ENCODE assay signal across 12 cellular contexts in the genomic region with DNA sequence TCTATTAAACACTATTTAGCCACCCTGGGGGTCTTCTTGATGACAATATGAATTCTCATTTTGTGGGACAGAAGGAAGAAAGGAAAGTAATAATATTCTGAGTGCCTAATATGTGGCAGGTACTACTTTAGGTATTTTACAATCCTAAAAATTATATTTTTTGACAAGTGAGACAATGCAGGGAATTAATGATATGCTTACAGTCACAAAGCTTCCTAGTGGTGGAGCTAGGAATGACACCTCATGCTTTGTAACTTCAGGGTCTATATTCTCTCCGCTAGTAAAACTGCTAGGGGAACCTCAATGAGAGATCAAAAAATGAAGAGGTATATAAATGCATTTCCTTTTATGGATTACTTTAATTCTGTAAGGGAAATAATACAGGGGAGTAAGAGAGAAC. TPM values are rescaled to one million over a fixed set of nuclear protein-coding genes. Genes with fewer than 3 reads are reported as not detected.
A peak's percentile ranks its signal among the peaks of the same experiment; 100 is the strongest.
DNase-seq lines count a peak whose midpoint lies in the region; ATAC-seq and TF ChIP-seq lines count a peak whose summit lies in the region.
"Had no signal": no experiment of that assay in that cellular context is flagged by ENCODE, and none has a peak within 500 bp of the region (broad histone marks: within the 10 kb centered on the region; RNA-seq: fewer than 3 reads in every experiment).

No MANE protein-coding gene starts in this region.

- peak; percentile 41 for TF ChIP-seq CTCF in choroid plexus epithelial cell (conservative IDR thresholded peaks at IDR 0.05; ENCODE audit: low read depth, low read length)
- TF ChIP-seq CTCF in neural progenitor cell (IDR thresholded peaks at IDR 0.05), result peak; percentile 55
- TF ChIP-seq CTCF in gastrocnemius medialis (IDR thresholded peaks at IDR 0.05 in 4 of 5, conservative IDR thresholded peaks at IDR 0.05 in 1 of 5), result peak in 1 of 5 experiments; percentile 22

- no peak overlapping the region for H2AFZ ChIP-seq in neural progenitor cell (replicated peaks)

- DNase-seq in DMS 273 (lab: John Stamatoyannopoulos, UW; ENCODE audit: unreplicated experiment) (peak; percentile 27), DMS 273 treated with DMSO at 0.1 percent for 48 hours (lab: John Stamatoyannopoulos, UW) (no peak), NCI-H69 (lab: John Stamatoyannopoulos, UW) (peak; percentile 16), choroid plexus epithelial cell (ENCODE audit: low read depth) (peak; percentile 12), neural progenitor cell (ENCODE audit: low spot score) (peak; percentile 16), gastrocnemius medialis (no peak), NCI-H345 (lab: John Stamatoyannopoulos, UW) (no peak)
- DNase-seq: activated T-cell treated with anti-CD3 and anti-CD28 coated beads, Interleukin-2, amount 50 U/mL, for 72 hours; T-helper 9 cell had no signal

- H3K27ac ChIP-seq in neural progenitor cell, result no peak overlapping the region
- no peak overlapping the region for H3K27ac ChIP-seq in gastrocnemius medialis
- H3K27ac ChIP-seq: neutrophil, tibial nerve had no signal

- H3K79me2 ChIP-seq in neural progenitor cell (ENCODE audit: low read depth), result no peaks in the 10 kb centered on the region

- H3K4me3 ChIP-seq in choroid plexus epithelial cell (ENCODE audit: low read depth, low read length), result no peak overlapping the region
- H3K4me3 ChIP-seq in neural progenitor cell, result no peak overlapping the region
- H3K4me3 ChIP-seq in gastrocnemius medialis, result no peak overlapping the region
- H3K4me3 ChIP-seq: tibial nerve had no signal

- no peaks in the 10 kb centered on the region for H3K4me1 ChIP-seq in neural progenitor cell
- no peaks in the 10 kb centered on the region for H3K4me1 ChIP-seq in gastrocnemius medialis
- H3K4me1 ChIP-seq: tibial nerve had no signal

- no peak for TF ChIP-seq POLR2A in gastrocnemius medialis (IDR thresholded peaks at IDR 0.05)

- H3K27ac Mint-ChIP-seq in neural progenitor cell, result no peak overlapping the region
- H3K27ac Mint-ChIP-seq: activated T-cell treated with anti-CD3 and anti-CD28 coated beads, Interleukin-2, amount 50 U/mL, for 72 hours had no signal

- no peaks in the 10 kb centered on the region for H3K27me3 Mint-ChIP-seq in neural progenitor cell (ENCODE audit: insufficient read depth, low read depth)

- no peaks in the 10 kb centered on the region for H3K9me3 Mint-ChIP-seq in neural progenitor cell
- H3K9me3 Mint-ChIP-seq: activated T-cell treated with anti-CD3 and anti-CD28 coated beads, Interleukin-2, amount 50 U/mL, for 72 hours had no signal

- H3K36me3 ChIP-seq in neural progenitor cell (peaks cover 6% of the 10 kb centered on the region), gastrocnemius medialis (peaks cover 21 to 85% of the 10 kb centered on the region in 2 donors)

- H3K36me3 Mint-ChIP-seq in neural progenitor cell, result peaks cover 24% of the 10 kb centered on the region

- peaks cover 3% of the 10 kb centered on the region for H4K20me1 ChIP-seq in neural progenitor cell (ENCODE audit: low read depth)

- ATAC-seq in gastrocnemius medialis (no peak), GM19324 (IDR thresholded peaks at IDR 0.05; ENCODE audit: low FRiP score, unreplicated experiment) (no peak)
- ATAC-seq: activated T-cell treated with anti-CD3 and anti-CD28 coated beads, Interleukin-2, amount 50 U/mL, for 72 hours had no signal

- H3K4me1 Mint-ChIP-seq in neural progenitor cell, result no peaks in the 10 kb centered on the region

- peaks cover 6% of the 10 kb centered on the region for H3F3A ChIP-seq in neural progenitor cell (ENCODE audit: low read depth)

- no peaks in the 10 kb centered on the region for H3K27me3 ChIP-seq in neural progenitor cell
- no peaks in the 10 kb centered on the region for H3K27me3 ChIP-seq in gastrocnemius medialis
- H3K27me3 ChIP-seq: neutrophil, tibial nerve had no signal

- no peak overlapping the region for H3K9ac ChIP-seq in neural progenitor cell

- H3K4me2 ChIP-seq in neural progenitor cell, result no peak overlapping the region

- H3K9me3 ChIP-seq in neural progenitor cell (ENCODE audit: low read depth) (no peaks in the 10 kb centered on the region), gastrocnemius medialis (no peaks in the 10 kb centered on the region)
- H3K9me3 ChIP-seq: neutrophil, tibial nerve had no signal

- in situ Hi-C loops in gastrocnemius medialis (cut with MboI; ENCODE audit: low sequenced_read_pairs in 4 of 4), result loop anchor here (10.0 to 25.0 kb wide), 3 partner anchors 74 to 1618 kb away; no protein-coding TSS in a partner anchor

- no peak overlapping the region for H3K4me3 Mint-ChIP-seq in neural progenitor cell
- H3K4me3 Mint-ChIP-seq: activated T-cell treated with anti-CD3 and anti-CD28 coated beads, Interleukin-2, amount 50 U/mL, for 72 hours had no signal

- intact Hi-C loops in gastrocnemius medialis (cut with DNase I; ENCODE audit: low total_unique reads), result no loop called here

RNA-seq across cellular contexts. Expression of a gene that starts 34.7 kb away (rescaled TPM):
- total RNA-seq in neural progenitor cell (ENCODE audit: low replicate concordance) (0.07 and 0.12 TPM in 2 replicates), gastrocnemius medialis (10 to 100 TPM in 2 of 4 donors, 1 to 10 TPM in 2; 1.7 to 28.9 (median 12.4) TPM)

RNA-seq across cellular contexts. Expression of a gene that starts 44.3 kb away (rescaled TPM):
- 84.6 and 119 TPM in 2 replicates for total RNA-seq in neural progenitor cell (ENCODE audit: low replicate concordance)
- 10 to 100 TPM; 56.6 to 84.7 (median 62.9) TPM for total RNA-seq in gastrocnemius medialis

RNA-seq across cellular contexts. Expression of a gene that starts 44.9 kb away (rescaled TPM):
- 24.9 and 37.2 TPM in 2 replicates for total RNA-seq in neural progenitor cell (ENCODE audit: low replicate concordance)
- total RNA-seq in gastrocnemius medialis, result 10 to 100 TPM; 11.3 to 16.8 (median 11.9) TPM

Comparison
In these comparisons a context has a peak if more than half of its experiments do, and no peak if none do; other contexts are left out.
1. DNase-seq: peak in DMS 273 (single experiment), NCI-H69 (single experiment), choroid plexus epithelial cell (single experiment) and neural progenitor cell (single experiment); none in DMS 273 treated with DMSO at 0.1 percent for 48 hours (single experiment), gastrocnemius medialis (0 of 2) and NCI-H345 (single experiment).